ENCODE assay signal across 1 cellular context in the genomic region with DNA sequence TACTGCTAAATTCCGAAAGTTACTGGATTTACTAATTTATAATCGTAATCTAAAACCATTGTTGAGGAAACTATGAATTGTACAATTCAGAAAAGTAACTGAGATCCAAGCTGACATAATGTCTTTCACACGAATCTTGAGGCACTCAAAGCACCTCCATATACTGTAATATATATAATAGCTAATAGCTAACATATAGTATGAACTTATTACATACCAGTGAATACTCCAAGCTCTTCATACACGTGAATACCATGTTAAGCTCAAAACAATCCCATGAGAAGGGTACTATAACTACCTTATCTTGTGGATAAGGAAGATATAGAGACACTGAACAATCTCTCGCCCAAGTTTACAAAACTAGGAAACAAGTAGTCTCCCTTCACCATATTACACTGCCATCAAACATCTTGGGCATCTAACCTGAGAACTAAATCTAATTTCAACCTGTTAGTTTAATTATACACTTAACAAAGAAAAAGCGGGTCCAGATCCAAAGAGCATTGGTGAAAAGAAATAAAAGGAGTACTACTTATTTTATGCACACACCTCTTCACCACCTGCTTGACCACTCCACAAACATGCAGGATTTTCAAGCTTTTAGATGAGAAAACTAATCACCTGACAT.
TF ChIP-seq lines count a peak whose summit lies in the region.

No MANE protein-coding gene starts in this region.

TF ChIP-seq in IMR-90, 13 proteins besides CTCF, POLR2A, EP300 and RAD21 (continued from another document):
- no peak for TF ChIP-seq SMC3 (IDR thresholded peaks at IDR 0.05; ENCODE audit: low read depth, low read length)
- no peak for TF ChIP-seq RCOR1 (IDR thresholded peaks at IDR 0.05; ENCODE audit: insufficient replicate concordance, low read length)
- no peak for TF ChIP-seq FOS (IDR thresholded peaks at IDR 0.05; ENCODE audit: low read depth, low read length)
- TF ChIP-seq MAZ (IDR thresholded peaks at IDR 0.05; ENCODE audit: borderline replicate concordance, low read depth, low read length), result no peak
- no peak for TF ChIP-seq ELK1 (IDR thresholded peaks at IDR 0.05; ENCODE audit: borderline replicate concordance, low read depth, low read length)
- TF ChIP-seq MAFK (IDR thresholded peaks at IDR 0.05; ENCODE audit: low read depth, low read length), result no peak
- TF ChIP-seq NFE2L2 (IDR thresholded peaks at IDR 0.05; ENCODE audit: low read depth, low read length), result no peak
- TF ChIP-seq CEBPB (IDR thresholded peaks at IDR 0.05; ENCODE audit: low read depth, low read length), result no peak
- no peak for TF ChIP-seq MXI1 (IDR thresholded peaks at IDR 0.05; ENCODE audit: borderline replicate concordance, low read depth, low read length)
- no peak for TF ChIP-seq RFX5 (IDR thresholded peaks at IDR 0.05; ENCODE audit: low read depth, low read length)
- no peak for TF ChIP-seq BHLHE40 (IDR thresholded peaks at IDR 0.05; ENCODE audit: low read depth, low read length)
- TF ChIP-seq, protein P1, sequence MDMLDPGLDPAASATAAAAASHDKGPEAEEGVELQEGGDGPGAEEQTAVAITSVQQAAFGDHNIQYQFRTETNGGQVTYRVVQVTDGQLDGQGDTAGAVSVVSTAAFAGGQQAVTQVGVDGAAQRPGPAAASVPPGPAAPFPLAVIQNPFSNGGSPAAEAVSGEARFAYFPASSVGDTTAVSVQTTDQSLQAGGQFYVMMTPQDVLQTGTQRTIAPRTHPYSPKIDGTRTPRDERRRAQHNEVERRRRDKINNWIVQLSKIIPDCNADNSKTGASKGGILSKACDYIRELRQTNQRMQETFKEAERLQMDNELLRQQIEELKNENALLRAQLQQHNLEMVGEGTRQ (IDR thresholded peaks at IDR 0.05; ENCODE audit: low read depth, low read length), result no peak
